In genomic region chr19:12786149-12786870, GRCh38 we compare ENCODE assay signal across 1 cellular context.
TF ChIP-seq lines count a peak whose summit lies in the region.

No MANE protein-coding gene starts in this region.

TF ChIP-seq in endothelial cell of umbilical vein, 7 proteins besides CTCF, POLR2A, EP300 and RAD21:
- TF ChIP-seq FOS (IDR thresholded peaks at IDR 0.05; ENCODE audit: borderline replicate concordance, insufficient read depth, low read length) (no peak), POLR2AphosphoS5 (IDR thresholded peaks at IDR 0.05; ENCODE audit: insufficient read depth, low read depth, low read length) (no peak), EZH2 (IDR thresholded peaks at IDR 0.05; ENCODE audit: borderline replicate concordance, low read depth, low read length, severe bottlenecking) (no peak), MYC (IDR thresholded peaks at IDR 0.05; ENCODE audit: low read depth, low read length) (no peak), GATA2 (IDR thresholded peaks at IDR 0.05; ENCODE audit: insufficient read depth, insufficient read length, low read depth, low read length) (no peak), JUN (IDR thresholded peaks at IDR 0.05; ENCODE audit: borderline replicate concordance, insufficient read depth, insufficient read length, low read depth) (no peak), MAX (IDR thresholded peaks at IDR 0.05; ENCODE audit: insufficient read depth, insufficient read length) (no peak)
